Comparison of ENCODE assay signal across 1 cellular context in genomic region chr7:73645643-73646182, GRCh38.
A peak's percentile ranks its signal among the peaks of the same experiment; 100 is the strongest.
TF ChIP-seq lines count a peak whose summit lies in the region.

No MANE protein-coding gene starts in this region.

TF ChIP-seq in HepG2, 621 proteins besides CTCF, POLR2A, EP300 and RAD21:
- TF ChIP-seq RCOR2 (CRISPR knock-in tag; IDR thresholded peaks at IDR 0.05) (peak; percentile 32; the same call in 1 of the 2 replicates), ZNF768 (CRISPR knock-in tag; IDR thresholded peaks at IDR 0.05) (peak; percentile 96), ZMYM3 (CRISPR knock-in tag; IDR thresholded peaks at IDR 0.05) (peak; percentile 90), KDM1A (CRISPR knock-in tag; IDR thresholded peaks at IDR 0.05) (0 out of 2 replicates have a peak, but pooled peaks have one; percentile 28), ZFX (CRISPR knock-in tag; IDR thresholded peaks at IDR 0.05; ENCODE audit: low read depth) (no peak)
